ENCODE assay signal across 24 cellular contexts in genomic region chr9:96436063-96436455, GRCh38. TPM values are rescaled to one million over a fixed set of nuclear protein-coding genes. Genes with fewer than 3 reads are reported as not detected.
DNase-seq lines count a peak whose midpoint lies in the region; ATAC-seq lines count a peak whose summit lies in the region.
"Had no signal": no experiment of that assay in that cellular context is flagged by ENCODE, and none has a peak within 500 bp of the region (broad histone marks: within the 10 kb centered on the region; RNA-seq: fewer than 3 reads in every experiment).

No MANE protein-coding gene starts in this region.

- ATAC-seq in activated naive CD8-positive, alpha-beta T cell treated with anti-CD3 and anti-CD28 coated beads, Interleukin-2, amount 50 U/mL, for 24 hours: peak; percentile 67
- ATAC-seq in activated CD8-positive, alpha-beta T cell treated with anti-CD3 and anti-CD28 coated beads, Interleukin-2, amount 10 ng/mL, durations not matched to agents 7 days and 5 days: peak; percentile 58
- ATAC-seq: body of pancreas, esophagus mucosa, Right ventricle myocardium inferior had no signal

- no peaks in the 10 kb centered on the region for H3K36me3 Mint-ChIP-seq in activated naive CD8-positive, alpha-beta T cell treated with anti-CD3 and anti-CD28 coated beads, Interleukin-2, amount 50 U/mL, for 24 hours (ENCODE audit: low read depth)
- H3K36me3 Mint-ChIP-seq in activated naive CD8-positive, alpha-beta T cell treated with anti-CD3 and anti-CD28 coated beads for 36 hours: no peaks in the 10 kb centered on the region
- no peaks in the 10 kb centered on the region for H3K36me3 Mint-ChIP-seq in activated CD8-positive, alpha-beta T cell treated with anti-CD3 and anti-CD28 coated beads, Interleukin-2, amount 10 ng/mL, durations not matched to agents 7 days and 5 days (ENCODE audit: low read depth)
- H3K36me3 Mint-ChIP-seq in immature natural killer cell: no peaks in the 10 kb centered on the region
- H3K36me3 Mint-ChIP-seq: activated CD4-positive, alpha-beta memory T cell treated with anti-CD3 and anti-CD28 coated beads for 36 hours had no signal

- H3K27ac Mint-ChIP-seq in activated naive CD8-positive, alpha-beta T cell treated with anti-CD3 and anti-CD28 coated beads, Interleukin-2, amount 50 U/mL, for 24 hours: no peak overlapping the region
- H3K27ac Mint-ChIP-seq in activated naive CD8-positive, alpha-beta T cell treated with anti-CD3 and anti-CD28 coated beads for 36 hours: no peak overlapping the region
- no peak overlapping the region for H3K27ac Mint-ChIP-seq in activated CD8-positive, alpha-beta T cell treated with anti-CD3 and anti-CD28 coated beads, Interleukin-2, amount 10 ng/mL, durations not matched to agents 7 days and 5 days
- H3K27ac Mint-ChIP-seq in immature natural killer cell: peak overlapping the region in 5 of 6 donors; percentile 2 to 66 (median 42)
- H3K27ac Mint-ChIP-seq: activated CD4-positive, alpha-beta memory T cell treated with anti-CD3 and anti-CD28 coated beads for 36 hours had no signal

- CTCF ChIA-PET in activated CD8-positive, alpha-beta T cell treated with anti-CD3 and anti-CD28 coated beads, Interleukin-2, amount 10 ng/mL, durations not matched to agents 7 days and 5 days (lab: Charles Lee): interaction anchor here (0.9 to 1.8 kb wide), 2 partner anchors 14 to 108 kb away, joined by 3 to 5 read pairs; no protein-coding TSS in a partner anchor

- H3K4me3 Mint-ChIP-seq in activated naive CD8-positive, alpha-beta T cell treated with anti-CD3 and anti-CD28 coated beads, Interleukin-2, amount 50 U/mL, for 24 hours: no peak overlapping the region
- no peak overlapping the region for H3K4me3 Mint-ChIP-seq in activated naive CD8-positive, alpha-beta T cell treated with anti-CD3 and anti-CD28 coated beads for 36 hours
- H3K4me3 Mint-ChIP-seq in activated CD8-positive, alpha-beta T cell treated with anti-CD3 and anti-CD28 coated beads, Interleukin-2, amount 10 ng/mL, durations not matched to agents 7 days and 5 days: no peak overlapping the region
- H3K4me3 Mint-ChIP-seq in immature natural killer cell: peak overlapping the region in 2 of 5 donors; percentile 9 to 45
- H3K4me3 Mint-ChIP-seq: activated CD4-positive, alpha-beta memory T cell treated with anti-CD3 and anti-CD28 coated beads for 36 hours; H9 had no signal

- no peak for DNase-seq in activated naive CD8-positive, alpha-beta T cell treated with anti-CD3 and anti-CD28 coated beads, Interleukin-2, amount 50 U/mL, for 24 hours
- no peak for DNase-seq in activated naive CD8-positive, alpha-beta T cell treated with anti-CD3 and anti-CD28 coated beads for 36 hours
- no peak for DNase-seq in activated CD8-positive, alpha-beta T cell treated with anti-CD3 and anti-CD28 coated beads, Interleukin-2, amount 10 ng/mL, durations not matched to agents 7 days and 5 days
- DNase-seq in immature natural killer cell: peak; percentile 39 to 66 (median 55)
- no peak for DNase-seq in NCI-H524 (lab: John Stamatoyannopoulos, UW)
- DNase-seq in activated effector memory CD4-positive, alpha-beta T cell treated with Interleukin-2 at 50 U/mL for 16 hours: no peak
- no peak for DNase-seq in central memory CD4-positive, alpha-beta T cell
- DNase-seq: ACHN; activated CD4-positive, alpha-beta memory T cell treated with anti-CD3 and anti-CD28 coated beads for 36 hours; activated effector memory CD4-positive, alpha-beta T cell treated with anti-CD3 and anti-CD28 coated beads, Interleukin-2, amount 50 U/mL, for 16 hours; body of pancreas; cerebellar nuclear complex; dermis blood vessel endothelial cell; DMS153; H9; heart right ventricle; kidney; NCI-H1417; NCI-H2029 treated with DMSO at 0.1 percent for 48 hours; NCI-H226; stimulated activated naive CD4-positive, alpha-beta T cell treated with Interleukin-2 at 50 U/mL for 16 hours; testis had no signal

- H3K27me3 Mint-ChIP-seq in activated naive CD8-positive, alpha-beta T cell treated with anti-CD3 and anti-CD28 coated beads, Interleukin-2, amount 50 U/mL, for 24 hours: no peaks in the 10 kb centered on the region
- no peaks in the 10 kb centered on the region for H3K27me3 Mint-ChIP-seq in activated naive CD8-positive, alpha-beta T cell treated with anti-CD3 and anti-CD28 coated beads for 36 hours
- peaks cover 5% of the 10 kb centered on the region for H3K27me3 Mint-ChIP-seq in activated CD8-positive, alpha-beta T cell treated with anti-CD3 and anti-CD28 coated beads, Interleukin-2, amount 10 ng/mL, durations not matched to agents 7 days and 5 days (ENCODE audit: low read depth)
- peaks cover 3 to 10% (median 6%) of the 10 kb centered on the region in 3 donors for H3K27me3 Mint-ChIP-seq in immature natural killer cell (ENCODE audit: low read depth in 3 of 3)

- no peaks in the 10 kb centered on the region for H3K9me3 Mint-ChIP-seq in activated naive CD8-positive, alpha-beta T cell treated with anti-CD3 and anti-CD28 coated beads, Interleukin-2, amount 50 U/mL, for 24 hours
- H3K9me3 Mint-ChIP-seq in activated naive CD8-positive, alpha-beta T cell treated with anti-CD3 and anti-CD28 coated beads for 36 hours: no peaks in the 10 kb centered on the region
- H3K9me3 Mint-ChIP-seq in activated CD8-positive, alpha-beta T cell treated with anti-CD3 and anti-CD28 coated beads, Interleukin-2, amount 10 ng/mL, durations not matched to agents 7 days and 5 days (ENCODE audit: insufficient read depth): no peaks in the 10 kb centered on the region
- no peaks in the 10 kb centered on the region for H3K9me3 Mint-ChIP-seq in immature natural killer cell
- H3K9me3 Mint-ChIP-seq: activated CD4-positive, alpha-beta memory T cell treated with anti-CD3 and anti-CD28 coated beads for 36 hours; H9 had no signal

- peaks cover 6% of the 10 kb centered on the region for H3K4me1 Mint-ChIP-seq in activated naive CD8-positive, alpha-beta T cell treated with anti-CD3 and anti-CD28 coated beads, Interleukin-2, amount 50 U/mL, for 24 hours
- H3K4me1 Mint-ChIP-seq in activated naive CD8-positive, alpha-beta T cell treated with anti-CD3 and anti-CD28 coated beads for 36 hours: peaks cover 3% of the 10 kb centered on the region
- no peaks in the 10 kb centered on the region for H3K4me1 Mint-ChIP-seq in activated CD8-positive, alpha-beta T cell treated with anti-CD3 and anti-CD28 coated beads, Interleukin-2, amount 10 ng/mL, durations not matched to agents 7 days and 5 days (ENCODE audit: low read depth)
- peaks cover 19 to 20% of the 10 kb centered on the region in 2 donors for H3K4me1 Mint-ChIP-seq in immature natural killer cell
- H3K4me1 Mint-ChIP-seq: H9 had no signal

- POLR2A ChIA-PET in activated CD8-positive, alpha-beta T cell treated with anti-CD3 and anti-CD28 coated beads, Interleukin-2, amount 10 ng/mL, durations not matched to agents 7 days and 5 days (lab: Charles Lee): no interaction called here

RNA-seq across cellular contexts. Expression of gene HABP4, which starts 13.9 kb away (rescaled TPM):
- total RNA-seq in activated naive CD8-positive, alpha-beta T cell treated with anti-CD3 and anti-CD28 coated beads for 36 hours: 1 to 10 TPM; 6.1 to 7.2 TPM
- total RNA-seq in activated CD8-positive, alpha-beta T cell treated with anti-CD3 and anti-CD28 coated beads, Interleukin-2, amount 10 ng/mL, durations not matched to agents 7 days and 5 days: 1 to 10 TPM; 4.1 to 5.0 TPM
- 1 to 10 TPM; 3.0 to 5.8 (median 5.2) TPM for polyA plus RNA-seq in immature natural killer cell

RNA-seq across cellular contexts. Expression of gene ZNF367, which starts 17.9 kb away (rescaled TPM):
- total RNA-seq in activated naive CD8-positive, alpha-beta T cell treated with anti-CD3 and anti-CD28 coated beads for 36 hours: 10 to 100 TPM; 40.2 to 40.9 TPM
- 10 to 100 TPM; 37.1 to 38.4 TPM for total RNA-seq in activated CD8-positive, alpha-beta T cell treated with anti-CD3 and anti-CD28 coated beads, Interleukin-2, amount 10 ng/mL, durations not matched to agents 7 days and 5 days
- polyA plus RNA-seq in immature natural killer cell: 1 to 10 TPM in 1 of 3 donors, under 1 TPM in 2; 0.84 to 1.0 (median 0.84) TPM

RNA-seq across cellular contexts. Expression of gene SLC35D2, which starts 52.5 kb away (rescaled TPM):
- total RNA-seq in activated naive CD8-positive, alpha-beta T cell treated with anti-CD3 and anti-CD28 coated beads for 36 hours: 1 to 10 TPM in 1 of 2 experiments, under 1 TPM in 1; 0.80 to 1.5 TPM
- 1 to 10 TPM; 4.2 to 4.3 TPM for total RNA-seq in activated CD8-positive, alpha-beta T cell treated with anti-CD3 and anti-CD28 coated beads, Interleukin-2, amount 10 ng/mL, durations not matched to agents 7 days and 5 days
- polyA plus RNA-seq in immature natural killer cell: 10 to 100 TPM; 11.6 to 16.0 (median 14.1) TPM

Comparison
In these comparisons a context has a peak if more than half of its experiments do, and no peak if none do; other contexts are left out.
1. DNase-seq: peak in immature natural killer cell (3 of 3); none in activated naive CD8-positive, alpha-beta T cell treated with anti-CD3 and anti-CD28 coated beads, Interleukin-2, amount 50 U/mL, for 24 hours (single experiment), activated naive CD8-positive, alpha-beta T cell treated with anti-CD3 and anti-CD28 coated beads for 36 hours (single experiment), activated CD8-positive, alpha-beta T cell treated with anti-CD3 and anti-CD28 coated beads, Interleukin-2, amount 10 ng/mL, durations not matched to agents 7 days and 5 days (single experiment), NCI-H524 (0 of 2), activated effector memory CD4-positive, alpha-beta T cell treated with Interleukin-2 at 50 U/mL for 16 hours (single experiment) and central memory CD4-positive, alpha-beta T cell (single experiment).
2. H3K27ac Mint-ChIP-seq: peak in immature natural killer cell (5 of 6); none in activated naive CD8-positive, alpha-beta T cell treated with anti-CD3 and anti-CD28 coated beads, Interleukin-2, amount 50 U/mL, for 24 hours (single experiment), activated naive CD8-positive, alpha-beta T cell treated with anti-CD3 and anti-CD28 coated beads for 36 hours (single experiment) and activated CD8-positive, alpha-beta T cell treated with anti-CD3 and anti-CD28 coated beads, Interleukin-2, amount 10 ng/mL, durations not matched to agents 7 days and 5 days (single experiment).